In genomic region chr11:85949798-85950197, GRCh38 we compare ENCODE assay signal across 17 cellular contexts.
"Had no signal": no experiment of that assay in that cellular context is flagged by ENCODE, and none has a peak within 500 bp of the region (broad histone marks: within the 10 kb centered on the region; RNA-seq: fewer than 3 reads in every experiment).

No MANE protein-coding gene starts in this region.

- H2AFZ ChIP-seq: neural progenitor cell had no signal

- H3K4me3 ChIP-seq: heart left ventricle, mucosa of descending colon, neural progenitor cell, pancreas, smooth muscle cell had no signal

- H3K4me3 Mint-ChIP-seq: dendritic cell treated with granulocyte-macrophage colony-stimulating factor and Interleukin-4, amounts not matched to agents 40 ng/mL and 50 ng/mL, for 4 days; naive thymus-derived CD8-positive, alpha-beta T cell; neural progenitor cell; stimulated activated memory B cell treated with anti-CD40 and anti-IgM and Interleukin-4, amounts not matched to agents 10 μg/mL and 1 μg/mL and 100 μg/mL, for 72 hours; stimulated activated naive CD8-positive, alpha-beta T cell treated with anti-CD3 and anti-CD28 coated beads, Interleukin-15, amount 100 ng/mL, for 72 hours had no signal

- ATAC-seq: heart left ventricle; mucosa of descending colon; naive thymus-derived CD8-positive, alpha-beta T cell; pancreas; stimulated activated memory B cell treated with anti-CD40 and anti-IgM and Interleukin-4, amounts not matched to agents 10 μg/mL and 1 μg/mL and 100 μg/mL, for 72 hours had no signal

- DNase-seq: heart left ventricle; hippocampal formation; left colon; mucosa of descending colon; naive thymus-derived CD8-positive, alpha-beta T cell; nucleus accumbens; pancreas; right cardiac atrium; stimulated activated CD4-positive, alpha-beta T cell treated with anti-CD3 and anti-CD28 coated beads, Interleukin-2, amount 100 ng/mL, for 48 hours; stimulated activated CD8-positive, alpha-beta memory T cell treated with anti-CD3 and anti-CD28 coated beads, Interleukin-4, amount 100 ng/mL, for 48 hours; stimulated activated naive CD8-positive, alpha-beta T cell treated with anti-CD3 and anti-CD28 coated beads, Interleukin-15, amount 100 ng/mL, for 72 hours; trophoblast cell had no signal

- H3K27me3 Mint-ChIP-seq: dendritic cell treated with granulocyte-macrophage colony-stimulating factor and Interleukin-4, amounts not matched to agents 40 ng/mL and 50 ng/mL, for 4 days; naive thymus-derived CD8-positive, alpha-beta T cell; progenitor cell of endocrine pancreas; stimulated activated memory B cell treated with anti-CD40 and anti-IgM and Interleukin-4, amounts not matched to agents 10 μg/mL and 1 μg/mL and 100 μg/mL, for 72 hours; stimulated activated naive CD8-positive, alpha-beta T cell treated with anti-CD3 and anti-CD28 coated beads, Interleukin-15, amount 100 ng/mL, for 72 hours had no signal

- H3K27ac ChIP-seq: neural progenitor cell, pancreas had no signal

- H3K27ac Mint-ChIP-seq: naive thymus-derived CD8-positive, alpha-beta T cell; neural progenitor cell; progenitor cell of endocrine pancreas; stimulated activated memory B cell treated with anti-CD40 and anti-IgM and Interleukin-4, amounts not matched to agents 10 μg/mL and 1 μg/mL and 100 μg/mL, for 72 hours had no signal

- H3K4me1 ChIP-seq: neural progenitor cell had no signal

- H3K36me3 ChIP-seq: neural progenitor cell, pancreas had no signal

- H3K9me3 ChIP-seq: mucosa of descending colon, pancreas had no signal

- H3K27me3 ChIP-seq: heart left ventricle, neural progenitor cell, pancreas had no signal

- H3K4me1 Mint-ChIP-seq: neural progenitor cell; stimulated activated memory B cell treated with anti-CD40 and anti-IgM and Interleukin-4, amounts not matched to agents 10 μg/mL and 1 μg/mL and 100 μg/mL, for 72 hours had no signal
